In genomic region chr4:107862658-107863057, GRCh38 we compare ENCODE assay signal across 9 cellular contexts. TPM values are rescaled to one million over a fixed set of nuclear protein-coding genes. Genes with fewer than 3 reads are reported as not detected.
DNase-seq lines count a peak whose midpoint lies in the region; ATAC-seq and TF ChIP-seq lines count a peak whose summit lies in the region.
"Had no signal": no experiment of that assay in that cellular context is flagged by ENCODE, and none has a peak within 500 bp of the region (broad histone marks: within the 10 kb centered on the region; RNA-seq: fewer than 3 reads in every experiment).

No MANE protein-coding gene starts in this region.

- CTCF ChIA-PET in CD8-positive, alpha-beta memory T cell (lab: Charles Lee), result no interaction called here

- H3K4me3 ChIP-seq in spleen, result no peak overlapping the region
- H3K4me3 ChIP-seq in CD8-positive, alpha-beta memory T cell (ENCODE audit: low read length), result no peak overlapping the region

- H3K27ac Mint-ChIP-seq in chondrocyte (ENCODE audit: unreplicated experiment), result peak overlapping the region; percentile 67
- H3K27ac Mint-ChIP-seq in CD8-positive, alpha-beta memory T cell, result no peak overlapping the region

- no peaks in the 10 kb centered on the region for H3K4me1 ChIP-seq in spleen
- no peaks in the 10 kb centered on the region for H3K4me1 ChIP-seq in CD8-positive, alpha-beta memory T cell (ENCODE audit: insufficient read depth, low read length)

- no peak for TF ChIP-seq POLR2A in spleen (IDR thresholded peaks at IDR 0.05)

- TF ChIP-seq CTCF in chondrocyte (IDR thresholded peaks at IDR 0.05), result no peak
- TF ChIP-seq CTCF in spleen (IDR thresholded peaks at IDR 0.05 in 8 of 11, conservative IDR thresholded peaks at IDR 0.05 in 3 of 11), result no peak

- 66 to 77% (median 71%) methylated on average over 5 of the region's 5 CpGs for WGBS in spleen, 5 donors

- H3K4me1 Mint-ChIP-seq in chondrocyte (ENCODE audit: low read depth), result peaks cover 30% of the 10 kb centered on the region
- H3K4me1 Mint-ChIP-seq in CD8-positive, alpha-beta memory T cell, result no peaks in the 10 kb centered on the region

- POLR2A ChIA-PET in CD8-positive, alpha-beta memory T cell (lab: Charles Lee), result no interaction called here

- peaks cover 0 to 11% (median 0%) of the 10 kb centered on the region in 7 donors for H3K27me3 ChIP-seq in spleen (replicated peaks in 1 of 7)
- H3K27me3 ChIP-seq in CD8-positive, alpha-beta memory T cell (ENCODE audit: insufficient read depth, low read length, poor library complexity, severe bottlenecking), result no peaks in the 10 kb centered on the region

- H3K36me3 ChIP-seq in spleen, result peaks cover 0 to 16% (median 0%) of the 10 kb centered on the region in 6 donors
- H3K36me3 ChIP-seq in CD8-positive, alpha-beta memory T cell (ENCODE audit: insufficient read depth, low read length), result no peaks in the 10 kb centered on the region

- no peak overlapping the region for H3K27ac ChIP-seq in spleen
- no peak overlapping the region for H3K27ac ChIP-seq in CD8-positive, alpha-beta memory T cell (ENCODE audit: low read depth, low read length)

- no peak overlapping the region for H3K4me3 Mint-ChIP-seq in chondrocyte (ENCODE audit: unreplicated experiment)
- no peak overlapping the region for H3K4me3 Mint-ChIP-seq in CD8-positive, alpha-beta memory T cell
- H3K4me3 Mint-ChIP-seq: neural crest cell had no signal

- peak; percentile 70 for DNase-seq in NCI-H2196 (lab: John Stamatoyannopoulos, UW; ENCODE audit: unreplicated experiment)
- no peak for DNase-seq in chondrocyte (ENCODE audit: low spot score)
- DNase-seq in mucosa of gallbladder (ENCODE audit: low spot score), result peak; percentile 60
- DNase-seq in HuH-7.5 (ENCODE audit: low spot score), result no peak
- no peak for DNase-seq in spleen
- no peak for DNase-seq in CD8-positive, alpha-beta memory T cell

- ATAC-seq in GM18867 (IDR thresholded peaks at IDR 0.05; ENCODE audit: unreplicated experiment) (peak; percentile 85), GM21447 (IDR thresholded peaks at IDR 0.05; ENCODE audit: unreplicated experiment) (no peak)

- H3K9me3 ChIP-seq in spleen, result no peaks in the 10 kb centered on the region
- no peaks in the 10 kb centered on the region for H3K9me3 ChIP-seq in CD8-positive, alpha-beta memory T cell (ENCODE audit: low read length)

- H3K27me3 Mint-ChIP-seq in chondrocyte (ENCODE audit: low read depth), result no peaks in the 10 kb centered on the region
- H3K27me3 Mint-ChIP-seq in CD8-positive, alpha-beta memory T cell, result peaks cover 17 to 44% of the 10 kb centered on the region in 2 donors

- H3K9me3 Mint-ChIP-seq in chondrocyte (ENCODE audit: low read depth), result no peaks in the 10 kb centered on the region
- no peaks in the 10 kb centered on the region for H3K9me3 Mint-ChIP-seq in CD8-positive, alpha-beta memory T cell
- H3K9me3 Mint-ChIP-seq: neural crest cell had no signal

- H3K36me3 Mint-ChIP-seq in chondrocyte (ENCODE audit: low read depth), result peaks cover 5% of the 10 kb centered on the region
- no peaks in the 10 kb centered on the region for H3K36me3 Mint-ChIP-seq in CD8-positive, alpha-beta memory T cell

- intact Hi-C loops in spleen (cut with DNase I; ENCODE audit: low total_unique reads), result no loop called here

RNA-seq across cellular contexts. Expression of gene SGMS2, which starts 37.9 kb away (rescaled TPM):
- 49.7 to 71.5 TPM (median 65.5 TPM) in 3 replicates for total RNA-seq in chondrocyte
- 76.1 TPM for total RNA-seq in mucosa of gallbladder
- 10 to 100 TPM in 3 of 7 donors, 1 to 10 TPM in 4; 2.9 to 35.5 (median 7.3) TPM for total RNA-seq in spleen
- polyA plus RNA-seq in spleen, result under 1 TPM; 0.20 to 0.48 (median 0.26) TPM
- total RNA-seq in CD8-positive, alpha-beta memory T cell, result under 1 TPM; 0.35 to 0.61 TPM
- polyA plus RNA-seq in CD8-positive, alpha-beta memory T cell, result not detected

Comparison
In these comparisons a context has a peak if more than half of its experiments do, and no peak if none do; other contexts are left out.
1. DNase-seq: peak in NCI-H2196 (single experiment) and mucosa of gallbladder (single experiment); none in chondrocyte (single experiment), HuH-7.5 (single experiment), spleen (single experiment) and CD8-positive, alpha-beta memory T cell (0 of 5).